ENCODE assay signal across 8 cellular contexts in genomic region chr5:34929150-34929719, GRCh38. TPM values are rescaled to one million over a fixed set of nuclear protein-coding genes. Genes with fewer than 3 reads are reported as not detected.
DNase-seq lines count a peak whose midpoint lies in the region; ATAC-seq and TF ChIP-seq lines count a peak whose summit lies in the region.

Gene DNAJC21 (plus strand): TSS chr5:34929559. CDS start chr5:34929820, 261 bp downstream.

- H3K4me3 Mint-ChIP-seq in activated naive CD8-positive, alpha-beta T cell treated with anti-CD3 and anti-CD28 coated beads, Interleukin-2, amount 10 ng/mL, durations not matched to agents 7 days and 5 days: peak within 1 kb of the TSS; percentile 92
- peak within 1 kb of the TSS; percentile 95 for H3K4me3 Mint-ChIP-seq in glutamatergic neuron (ENCODE audit: unreplicated experiment)
- H3K4me3 Mint-ChIP-seq in osteocyte (ENCODE audit: unreplicated experiment): peak within 1 kb of the TSS; percentile 99

- H3K27me3 ChIP-seq in thoracic aorta (replicated peaks; ENCODE audit: insufficient read depth): no peaks in the 10 kb centered on the region

- H3K4me1 ChIP-seq in thoracic aorta (ENCODE audit: control insufficient read depth in 1 of 2, low read depth in 2 of 2): peaks cover 12 to 25% of the 10 kb centered on the region in 2 donors

- peaks cover 11% of the 10 kb centered on the region for H3K36me3 ChIP-seq in thoracic aorta

- H3K27ac Mint-ChIP-seq in activated naive CD8-positive, alpha-beta T cell treated with anti-CD3 and anti-CD28 coated beads, Interleukin-2, amount 10 ng/mL, durations not matched to agents 7 days and 5 days: peak within 1 kb of the TSS; percentile 95
- peak within 1 kb of the TSS; percentile 96 for H3K27ac Mint-ChIP-seq in glutamatergic neuron (ENCODE audit: unreplicated experiment)
- peak within 1 kb of the TSS; percentile 98 for H3K27ac Mint-ChIP-seq in osteocyte (ENCODE audit: unreplicated experiment)

- H3K36me3 Mint-ChIP-seq in activated naive CD8-positive, alpha-beta T cell treated with anti-CD3 and anti-CD28 coated beads, Interleukin-2, amount 10 ng/mL, durations not matched to agents 7 days and 5 days: peaks cover 18% of the 10 kb centered on the region
- H3K36me3 Mint-ChIP-seq in glutamatergic neuron (ENCODE audit: unreplicated experiment) (no peaks in the 10 kb centered on the region), osteocyte (ENCODE audit: unreplicated experiment) (peaks cover 16% of the 10 kb centered on the region)

- peak within 1 kb of the TSS; percentile 88 to 92 for H3K27ac ChIP-seq in thoracic aorta

- TF ChIP-seq CTCF in GM12864 (IDR thresholded peaks at IDR 0.05; ENCODE audit: low read depth, low read length, missing control alignments) (no peak), glutamatergic neuron (IDR thresholded peaks at IDR 0.05; ENCODE audit: partially characterized antibody, unreplicated experiment) (no peak), osteocyte (IDR thresholded peaks at IDR 0.05) (no peak), thoracic aorta (IDR thresholded peaks at IDR 0.05) (no peak)

- POLR2A ChIA-PET in activated naive CD8-positive, alpha-beta T cell treated with anti-CD3 and anti-CD28 coated beads, Interleukin-2, amount 10 ng/mL, durations not matched to agents 7 days and 5 days (lab: Charles Lee): interaction anchor here (0.6 to 3.6 kb wide), 7 partner anchors 11 to 1222 kb away, joined by 3 to 108 read pairs (median 4); partner anchors contain the start of genes AMACR, BRIX1, LMBRD2 and RAD1

- ATAC-seq in HG02798 (IDR thresholded peaks at IDR 0.05; ENCODE audit: poor library complexity, unreplicated experiment) (peak; percentile 88), thoracic aorta (ENCODE audit: insufficient number of reproducible peaks, low FRiP score, low read depth) (peak; percentile 96)
- peak; percentile 82 for ATAC-seq in activated naive CD8-positive, alpha-beta T cell treated with anti-CD3 and anti-CD28 coated beads, Interleukin-2, amount 10 ng/mL, durations not matched to agents 7 days and 5 days (ENCODE audit: low read depth)

- peak within 1 kb of the TSS; percentile 98 for H3K4me3 ChIP-seq in GM12864 (ENCODE audit: low read depth, low read length)
- peak within 1 kb of the TSS; percentile 81 for H3K4me3 ChIP-seq in thoracic aorta

- peaks cover 27% of the 10 kb centered on the region for H3K4me1 Mint-ChIP-seq in activated naive CD8-positive, alpha-beta T cell treated with anti-CD3 and anti-CD28 coated beads, Interleukin-2, amount 10 ng/mL, durations not matched to agents 7 days and 5 days
- H3K4me1 Mint-ChIP-seq in glutamatergic neuron (ENCODE audit: low read depth, unreplicated experiment) (peaks cover 11% of the 10 kb centered on the region), osteocyte (ENCODE audit: unreplicated experiment) (peaks cover 20% of the 10 kb centered on the region)

- no peaks in the 10 kb centered on the region for H3K9me3 ChIP-seq in thoracic aorta

- DNase-seq in GM12864 (ENCODE audit: low read depth): peak; percentile 78
- peak; percentile 97 for DNase-seq in NCI-H1417 treated with DMSO at 0.1 percent for 48 hours (lab: John Stamatoyannopoulos, UW)
- DNase-seq in SW 1271 (lab: John Stamatoyannopoulos, UW): peak; percentile 82 to 98
- DNase-seq in activated naive CD8-positive, alpha-beta T cell treated with anti-CD3 and anti-CD28 coated beads, Interleukin-2, amount 10 ng/mL, durations not matched to agents 7 days and 5 days: peak; percentile 97
- DNase-seq in glutamatergic neuron: peak; percentile 99
- peak; percentile 99 for DNase-seq in osteocyte (ENCODE audit: extremely low spot score, unreplicated experiment)
- DNase-seq in thoracic aorta (ENCODE audit: low spot score): peak; percentile 91

- no peaks in the 10 kb centered on the region for H3K27me3 Mint-ChIP-seq in activated naive CD8-positive, alpha-beta T cell treated with anti-CD3 and anti-CD28 coated beads, Interleukin-2, amount 10 ng/mL, durations not matched to agents 7 days and 5 days
- H3K27me3 Mint-ChIP-seq in glutamatergic neuron (ENCODE audit: unreplicated experiment) (peaks cover 6% of the 10 kb centered on the region), osteocyte (ENCODE audit: unreplicated experiment) (no peaks in the 10 kb centered on the region)

- H3K9me3 Mint-ChIP-seq in activated naive CD8-positive, alpha-beta T cell treated with anti-CD3 and anti-CD28 coated beads, Interleukin-2, amount 10 ng/mL, durations not matched to agents 7 days and 5 days: no peaks in the 10 kb centered on the region
- H3K9me3 Mint-ChIP-seq in glutamatergic neuron (ENCODE audit: unreplicated experiment) (peaks cover 10% of the 10 kb centered on the region), osteocyte (ENCODE audit: unreplicated experiment) (no peaks in the 10 kb centered on the region)

RNA-seq across cellular contexts. Expression of gene DNAJC21, which starts in this region (rescaled TPM):
- total RNA-seq in activated naive CD8-positive, alpha-beta T cell treated with anti-CD3 and anti-CD28 coated beads, Interleukin-2, amount 10 ng/mL, durations not matched to agents 7 days and 5 days: 10 to 100 TPM; 56.7 to 61.0 TPM
- total RNA-seq in glutamatergic neuron (ENCODE audit: unreplicated experiment) (28.6 TPM), osteocyte (37.5 and 39.5 TPM in 2 replicates), thoracic aorta (10 to 100 TPM; 24.1 to 44.2 TPM)

Comparison
In these comparisons a context has a peak if more than half of its experiments do, and no peak if none do; other contexts are left out.
1. Peak in every context shown above with its lines: DNase-seq, ATAC-seq, H3K4me3 ChIP-seq and H3K27ac ChIP-seq.